In the genomic region with DNA sequence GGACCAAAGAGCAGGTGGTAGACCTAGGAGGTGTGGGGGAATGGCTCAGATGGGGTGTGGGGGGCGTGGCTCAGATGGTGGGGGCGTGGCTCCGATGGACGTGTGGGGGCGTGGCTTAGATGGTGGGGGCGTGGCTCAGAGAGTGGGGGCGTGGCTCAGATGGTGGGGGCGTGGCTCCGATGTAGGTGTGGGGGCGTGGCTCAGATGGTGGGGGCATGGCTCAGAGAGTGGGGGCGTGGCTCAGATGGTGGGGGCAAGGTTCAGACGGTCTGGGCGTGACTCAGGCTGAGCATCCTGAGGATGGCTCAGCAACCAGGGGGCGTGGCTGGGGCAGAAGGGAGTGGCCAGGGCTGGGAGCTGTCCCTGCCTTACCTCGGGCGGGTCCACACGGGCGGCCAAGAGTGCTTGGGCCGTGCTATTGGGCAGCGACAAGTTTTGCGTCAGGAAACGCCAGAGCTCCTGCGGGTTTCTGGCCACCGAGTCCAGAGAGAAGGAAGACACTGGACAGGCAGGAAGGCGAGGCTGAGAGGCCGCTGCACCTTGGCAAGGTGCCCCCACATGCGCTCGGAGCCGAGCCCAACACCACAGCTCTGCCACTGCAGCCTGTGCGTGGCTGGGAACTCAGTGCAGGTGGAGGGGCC, we compare ENCODE assay signal across 1 cellular context.
TF ChIP-seq lines count a peak whose summit lies in the region.

No MANE protein-coding gene starts in this region.

TF ChIP-seq in liver, 16 proteins besides CTCF, POLR2A, EP300 and RAD21 (continued from another document):
- TF ChIP-seq, protein P1, sequence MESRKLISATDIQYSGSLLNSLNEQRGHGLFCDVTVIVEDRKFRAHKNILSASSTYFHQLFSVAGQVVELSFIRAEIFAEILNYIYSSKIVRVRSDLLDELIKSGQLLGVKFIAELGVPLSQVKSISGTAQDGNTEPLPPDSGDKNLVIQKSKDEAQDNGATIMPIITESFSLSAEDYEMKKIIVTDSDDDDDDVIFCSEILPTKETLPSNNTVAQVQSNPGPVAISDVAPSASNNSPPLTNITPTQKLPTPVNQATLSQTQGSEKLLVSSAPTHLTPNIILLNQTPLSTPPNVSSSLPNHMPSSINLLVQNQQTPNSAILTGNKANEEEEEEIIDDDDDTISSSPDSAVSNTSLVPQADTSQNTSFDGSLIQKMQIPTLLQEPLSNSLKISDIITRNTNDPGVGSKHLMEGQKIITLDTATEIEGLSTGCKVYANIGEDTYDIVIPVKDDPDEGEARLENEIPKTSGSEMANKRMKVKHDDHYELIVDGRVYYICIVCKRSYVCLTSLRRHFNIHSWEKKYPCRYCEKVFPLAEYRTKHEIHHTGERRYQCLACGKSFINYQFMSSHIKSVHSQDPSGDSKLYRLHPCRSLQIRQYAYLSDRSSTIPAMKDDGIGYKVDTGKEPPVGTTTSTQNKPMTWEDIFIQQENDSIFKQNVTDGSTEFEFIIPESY (IDR thresholded peaks at IDR 0.05), result no peak
- TF ChIP-seq SP1 (IDR thresholded peaks at IDR 0.05), result peak; percentile 64
- TF ChIP-seq TAF1 (conservative IDR thresholded peaks at IDR 0.05), result no peak
- TF ChIP-seq NR2F2 (IDR thresholded peaks at IDR 0.05), result no peak
